Comparison of ENCODE assay signal across 1 cellular context in genomic region chr16:84795338-84796053, GRCh38.
TF ChIP-seq lines count a peak whose summit lies in the region.

No MANE protein-coding gene starts in this region.

TF ChIP-seq in WTC11, 78 proteins besides CTCF, POLR2A, EP300 and RAD21 (continued from another document):
- TF ChIP-seq ERG (CRISPR knock-in tag; IDR thresholded peaks at IDR 0.05) = no peak
